In genomic region chr6:26155066-26155925, GRCh38 we compare ENCODE assay signal across 1 cellular context.
TF ChIP-seq lines count a peak whose summit lies in the region.

No MANE protein-coding gene starts in this region.

TF ChIP-seq in GM12878, 131 proteins besides CTCF, POLR2A, EP300 and RAD21 (continued from another document):
- TF ChIP-seq MLLT1 (IDR thresholded peaks at IDR 0.05) (no peak), IKZF2 (IDR thresholded peaks at IDR 0.05) (peak; percentile 31 to 41; a peak in 2 of 4 replicates), USF2 (IDR thresholded peaks at IDR 0.05; ENCODE audit: borderline replicate concordance, low read depth, low read length) (no peak), SUPT20H (IDR thresholded peaks at IDR 0.05; ENCODE audit: borderline replicate concordance, control insufficient read depth, low read depth, low read length) (no peak), KLF5 (IDR thresholded peaks at IDR 0.05; ENCODE audit: partially characterized antibody) (no peak)
